19 cellular contexts compared by ENCODE assay signal in genomic region chr16:88071908-88072307, GRCh38.
"Had no signal": no experiment of that assay in that cellular context is flagged by ENCODE, and none has a peak within 500 bp of the region (broad histone marks: within the 10 kb centered on the region; RNA-seq: fewer than 3 reads in every experiment).

No MANE protein-coding gene starts in this region.

- H3K27me3 Mint-ChIP-seq: activated B cell treated with CpG ODN at 0.5 μM for 24 hours; activated CD8-positive, alpha-beta T cell treated with anti-CD3 and anti-CD28 coated beads for 36 hours; activated naive CD4-positive, alpha-beta T cell treated with anti-CD3 and anti-CD28 coated beads, Interleukin-2, amount 50 U/mL, for 24 hours; activated naive CD8-positive, alpha-beta T cell treated with anti-CD3 and anti-CD28 coated beads, Interleukin-2, amount 50 U/mL, for 24 hours; natural killer cell treated with Interleukin-12 subunit alpha and Interleukin-12 subunit beta and Interleukin-15 and Interleukin-18, amount 100 ng/mL, for 72 hours had no signal

- H3K36me3 ChIP-seq: breast epithelium had no signal

- DNase-seq: activated B cell treated with CpG ODN at 0.5 μM for 24 hours; activated CD4-positive, alpha-beta T cell treated with anti-CD3 and anti-CD28 coated beads, Interleukin-2, amount 50 U/mL, for 1 hour; activated CD8-positive, alpha-beta T cell treated with anti-CD3 and anti-CD28 coated beads for 36 hours; activated naive CD8-positive, alpha-beta T cell treated with anti-CD3 and anti-CD28 coated beads, Interleukin-2, amount 50 U/mL, for 24 hours; activated T-cell treated with anti-CD3 and anti-CD28 coated beads, Interleukin-2, amount 50 U/mL, for 48 hours; effector memory CD4-positive, alpha-beta T cell; left ventricle myocardium inferior; mesendoderm; stimulated activated CD4-positive, alpha-beta T cell treated with anti-CD3 and anti-CD28 coated beads, Interleukin-15, amount 100 ng/mL, for 24 hours; stimulated activated CD4-positive, alpha-beta T cell treated with anti-CD3 and anti-CD28 coated beads, Interleukin-2, amount 100 ng/mL, for 24 hours; stimulated activated naive CD4-positive, alpha-beta T cell treated with Interleukin-2 at 50 U/mL for 16 hours; T-helper 1 cell had no signal

- H3K4me3 Mint-ChIP-seq: activated B cell treated with CpG ODN at 0.5 μM for 24 hours; activated CD8-positive, alpha-beta T cell treated with anti-CD3 and anti-CD28 coated beads for 36 hours; activated naive CD4-positive, alpha-beta T cell treated with anti-CD3 and anti-CD28 coated beads, Interleukin-2, amount 50 U/mL, for 24 hours; activated naive CD8-positive, alpha-beta T cell treated with anti-CD3 and anti-CD28 coated beads, Interleukin-2, amount 50 U/mL, for 24 hours; natural killer cell treated with Interleukin-12 subunit alpha and Interleukin-12 subunit beta and Interleukin-15 and Interleukin-18, amount 100 ng/mL, for 72 hours; T-helper 2 cell treated with Interferon-gamma antibody and Interleukin-4, amounts not matched to agents 5 μg/mL and 100 μg/mL, for 36 hours had no signal

- H3K27ac Mint-ChIP-seq: activated B cell treated with CpG ODN at 0.5 μM for 24 hours; activated CD8-positive, alpha-beta T cell treated with anti-CD3 and anti-CD28 coated beads for 36 hours; activated naive CD4-positive, alpha-beta T cell treated with anti-CD3 and anti-CD28 coated beads, Interleukin-2, amount 50 U/mL, for 24 hours; activated naive CD8-positive, alpha-beta T cell treated with anti-CD3 and anti-CD28 coated beads, Interleukin-2, amount 50 U/mL, for 24 hours; activated T-helper 2 cell treated with anti-CD3 and anti-CD28 coated beads, Interferon-gamma antibody, Interleukin-2, Interleukin-4, amounts not matched to agents 10 μg/mL and 5 μg/mL and 100 μg/mL, durations not matched to agents 14 hours and 24 hours and 36 hours; natural killer cell treated with Interleukin-12 subunit alpha and Interleukin-12 subunit beta and Interleukin-15 and Interleukin-18, amount 100 ng/mL, for 72 hours; T-helper 2 cell treated with Interferon-gamma antibody and Interleukin-4, amounts not matched to agents 5 μg/mL and 100 μg/mL, for 36 hours had no signal

- H3K9me3 ChIP-seq: breast epithelium, left ventricle myocardium inferior, tibial nerve had no signal

- ATAC-seq: activated CD8-positive, alpha-beta T cell treated with anti-CD3 and anti-CD28 coated beads for 36 hours; activated naive CD8-positive, alpha-beta T cell treated with anti-CD3 and anti-CD28 coated beads, Interleukin-2, amount 50 U/mL, for 24 hours; natural killer cell treated with Interleukin-12 subunit alpha and Interleukin-12 subunit beta and Interleukin-15 and Interleukin-18, amount 100 ng/mL, for 72 hours had no signal

- H3K27me3 ChIP-seq: breast epithelium, tibial nerve had no signal

- H3K4me1 Mint-ChIP-seq: activated naive CD4-positive, alpha-beta T cell treated with anti-CD3 and anti-CD28 coated beads, Interleukin-2, amount 50 U/mL, for 24 hours had no signal

- H3K4me2 ChIP-seq: smooth muscle cell had no signal

- H3K9me3 Mint-ChIP-seq: activated B cell treated with CpG ODN at 0.5 μM for 24 hours; activated CD8-positive, alpha-beta T cell treated with anti-CD3 and anti-CD28 coated beads for 36 hours; activated naive CD4-positive, alpha-beta T cell treated with anti-CD3 and anti-CD28 coated beads, Interleukin-2, amount 50 U/mL, for 24 hours; activated naive CD8-positive, alpha-beta T cell treated with anti-CD3 and anti-CD28 coated beads, Interleukin-2, amount 50 U/mL, for 24 hours; activated T-helper 2 cell treated with anti-CD3 and anti-CD28 coated beads, Interferon-gamma antibody, Interleukin-2, Interleukin-4, amounts not matched to agents 10 μg/mL and 5 μg/mL and 100 μg/mL, durations not matched to agents 14 hours and 24 hours and 36 hours; natural killer cell treated with Interleukin-12 subunit alpha and Interleukin-12 subunit beta and Interleukin-15 and Interleukin-18, amount 100 ng/mL, for 72 hours; T-helper 2 cell treated with Interferon-gamma antibody and Interleukin-4, amounts not matched to agents 5 μg/mL and 100 μg/mL, for 36 hours had no signal

- H3K4me1 ChIP-seq: breast epithelium, left ventricle myocardium inferior, tibial nerve had no signal

- H3K27ac ChIP-seq: breast epithelium, left ventricle myocardium inferior, tibial nerve had no signal

- H3K4me3 ChIP-seq: breast epithelium, left ventricle myocardium inferior, smooth muscle cell, tibial nerve had no signal
